10 cellular contexts compared by ENCODE assay signal in the genomic region with DNA sequence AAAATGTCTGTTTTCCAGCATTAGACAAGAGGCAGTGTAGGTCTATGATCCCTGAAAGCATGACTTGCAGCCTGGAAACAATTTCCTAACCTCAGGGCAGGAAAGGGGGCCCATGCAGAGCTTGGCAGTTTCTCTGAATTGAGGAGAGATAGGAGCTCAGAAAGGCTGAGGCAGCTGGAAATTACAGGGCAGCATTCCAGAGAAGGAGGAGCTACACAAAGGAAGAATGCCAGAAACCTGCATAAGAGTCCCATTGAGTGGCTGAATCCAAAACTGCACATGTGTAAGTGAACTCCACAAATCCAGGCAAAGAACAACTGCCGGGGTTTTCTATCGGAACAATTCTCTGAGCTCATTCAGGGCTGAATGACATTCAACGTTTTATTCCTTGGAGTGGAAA.
DNase-seq lines count a peak whose midpoint lies in the region; ATAC-seq and TF ChIP-seq lines count a peak whose summit lies in the region.
"Had no signal": no experiment of that assay in that cellular context is flagged by ENCODE, and none has a peak within 500 bp of the region (broad histone marks: within the 10 kb centered on the region; RNA-seq: fewer than 3 reads in every experiment).

No MANE protein-coding gene starts in this region.

- WGBS in heart right ventricle, 2 donors: 30 to 34% methylated on average over 3 of the region's 3 CpGs

- peaks cover 0 to 11% (median 4%) of the 10 kb centered on the region in 9 donors for H3K4me1 ChIP-seq in heart right ventricle

- ATAC-seq in heart right ventricle (peak; percentile 64 to 95 (median 86)), HG02938 (IDR thresholded peaks at IDR 0.05; ENCODE audit: unreplicated experiment) (no peak), GM21390 (IDR thresholded peaks at IDR 0.05; ENCODE audit: unreplicated experiment) (no peak)

- intact Hi-C loops in heart right ventricle (cut with DNase I): loop anchor here in 1 of 10 donors (5.0 kb wide), 1 partner anchor 405 kb away; no protein-coding TSS in a partner anchor

- TF ChIP-seq CTCF in HFFc6 (IDR thresholded peaks at IDR 0.05): no peak
- no peak for TF ChIP-seq CTCF in heart right ventricle (IDR thresholded peaks at IDR 0.05)

- H3K4me3 ChIP-seq in heart right ventricle: no peak overlapping the region

- H3K36me3 ChIP-seq in heart right ventricle: no peaks in the 10 kb centered on the region
- H3K36me3 ChIP-seq: WERI-Rb-1 had no signal

- DNase-seq in HFFc6 (peak; percentile 59), T1000 (lab: John Stamatoyannopoulos, UW) (peak; percentile 9), heart right ventricle (peak in 1 of 2 donors; percentile 68), pons (ENCODE audit: low spot score) (peak; percentile 83)
- no peak for DNase-seq in activated naive CD8-positive, alpha-beta T cell treated with anti-CD3 and anti-CD28 coated beads for 36 hours
- DNase-seq: stimulated activated CD4-positive, alpha-beta T cell treated with anti-CD3 and anti-CD28 coated beads, Interleukin-12 subunit alpha, Interleukin-12 subunit beta, amount 100 ng/mL, for 4 hours; WERI-Rb-1 had no signal

- H3K36me3 Mint-ChIP-seq in HFFc6 (ENCODE audit: low read depth): peaks cover 11% of the 10 kb centered on the region; the same call in 1 of the 2 replicates
- H3K36me3 Mint-ChIP-seq in activated naive CD8-positive, alpha-beta T cell treated with anti-CD3 and anti-CD28 coated beads for 36 hours: no peaks in the 10 kb centered on the region

- H3K27ac ChIP-seq in heart right ventricle: no peak overlapping the region
- H3K27ac ChIP-seq: WERI-Rb-1 had no signal

- peaks cover 0 to 34% (median 11%) of the 10 kb centered on the region in 11 donors for H3K9me3 ChIP-seq in heart right ventricle

- peaks cover 1% of the 10 kb centered on the region; the same call in 1 of the 2 replicates for H3K27me3 Mint-ChIP-seq in HFFc6 (ENCODE audit: insufficient read depth)
- no peaks in the 10 kb centered on the region for H3K27me3 Mint-ChIP-seq in activated naive CD8-positive, alpha-beta T cell treated with anti-CD3 and anti-CD28 coated beads for 36 hours
- H3K27me3 Mint-ChIP-seq: activated naive CD8-positive, alpha-beta T cell had no signal

- peaks cover 8% of the 10 kb centered on the region; the same call in 1 of the 2 replicates for H3K4me1 Mint-ChIP-seq in HFFc6 (ENCODE audit: low read depth)
- no peaks in the 10 kb centered on the region for H3K4me1 Mint-ChIP-seq in activated naive CD8-positive, alpha-beta T cell treated with anti-CD3 and anti-CD28 coated beads for 36 hours

- no peak overlapping the region for H3K4me3 Mint-ChIP-seq in HFFc6
- no peak overlapping the region for H3K4me3 Mint-ChIP-seq in activated naive CD8-positive, alpha-beta T cell treated with anti-CD3 and anti-CD28 coated beads for 36 hours
- H3K4me3 Mint-ChIP-seq: activated naive CD8-positive, alpha-beta T cell had no signal

- no peaks in the 10 kb centered on the region for H3K27me3 ChIP-seq in heart right ventricle

- no peaks in the 10 kb centered on the region; the same call in 1 of the 2 replicates for H3K9me3 Mint-ChIP-seq in HFFc6
- peaks cover 7% of the 10 kb centered on the region for H3K9me3 Mint-ChIP-seq in activated naive CD8-positive, alpha-beta T cell treated with anti-CD3 and anti-CD28 coated beads for 36 hours

- H3K27ac Mint-ChIP-seq in HFFc6: no peak overlapping the region
- no peak overlapping the region for H3K27ac Mint-ChIP-seq in activated naive CD8-positive, alpha-beta T cell treated with anti-CD3 and anti-CD28 coated beads for 36 hours
- H3K27ac Mint-ChIP-seq: activated naive CD8-positive, alpha-beta T cell had no signal

Comparison
In these comparisons a context has a peak if more than half of its experiments do, and no peak if none do; other contexts are left out.
1. ATAC-seq: peak in heart right ventricle (8 of 8); none in HG02938 (single experiment) and GM21390 (single experiment).